ENCODE assay signal across 8 cellular contexts in the genomic region with DNA sequence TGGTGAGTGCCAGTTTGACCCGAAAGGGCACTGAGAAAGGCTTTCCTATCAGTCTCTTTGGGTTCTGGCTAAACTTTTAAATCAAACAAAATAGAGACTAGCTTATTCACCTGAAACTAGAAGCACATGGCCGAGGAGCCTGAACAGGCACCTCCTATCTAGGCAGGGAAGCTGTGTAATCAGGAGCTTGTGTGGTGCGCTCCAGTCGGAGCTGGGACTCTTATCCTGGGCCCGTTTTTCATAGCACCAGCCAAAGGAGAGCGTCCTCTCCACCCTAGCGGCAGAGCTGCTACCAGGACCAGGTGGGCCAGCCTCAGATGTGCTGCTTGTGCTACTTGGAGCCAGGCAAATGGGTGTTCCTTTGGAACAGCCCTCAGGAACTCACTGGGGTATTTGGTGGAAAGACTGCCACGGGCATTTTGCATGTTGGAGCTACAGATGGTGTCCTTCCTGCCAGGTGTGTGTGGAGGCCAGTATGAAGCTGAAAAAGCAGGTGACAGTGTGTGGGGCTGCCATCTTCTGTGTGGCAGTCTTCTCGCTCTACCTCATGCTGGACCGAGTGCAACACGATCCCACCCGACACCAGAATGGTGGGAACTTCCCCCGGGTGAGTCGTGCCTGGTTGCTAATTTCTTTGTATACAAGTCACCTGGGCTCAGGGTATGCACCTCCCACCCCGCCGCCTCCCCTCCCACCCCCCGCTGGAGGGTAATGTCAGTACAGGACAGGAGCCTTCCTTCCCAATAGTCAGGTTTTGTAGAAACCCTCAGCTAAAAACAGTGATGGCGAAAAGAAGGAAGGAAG. TPM values are rescaled to one million over a fixed set of nuclear protein-coding genes. Genes with fewer than 3 reads are reported as not detected.
DNase-seq lines count a peak whose midpoint lies in the region; ATAC-seq and TF ChIP-seq lines count a peak whose summit lies in the region.

No MANE protein-coding gene starts in this region.

- H3K27ac Mint-ChIP-seq in CD4-positive, CD25-positive, alpha-beta regulatory T cell: peak overlapping the region in 1 of 3 donors; percentile 69
- peak overlapping the region; percentile 81 for H3K27ac Mint-ChIP-seq in stimulated activated naive CD8-positive, alpha-beta T cell treated with anti-CD3 and anti-CD28 coated beads, Interleukin-15, Interleukin-2, amounts not matched to agents 100 ng/mL and 50 ng/mL, for 24 hours

- DNase-seq in CD4-positive, CD25-positive, alpha-beta regulatory T cell: no peak
- DNase-seq in HuH-7 (ENCODE audit: low spot score) (peak; percentile 96), iPS-NIHi7 (ENCODE audit: extremely low spot score) (peak; percentile 76), foreskin melanocyte (no peak), GM13976 (ENCODE audit: low spot score) (no peak)

- peaks cover 16% of the 10 kb centered on the region for H3K4me1 ChIP-seq in CD4-positive, CD25-positive, alpha-beta regulatory T cell (ENCODE audit: control insufficient read depth, insufficient read depth, low read length, poor library complexity, severe bottlenecking)

- no peaks in the 10 kb centered on the region for H3K27me3 Mint-ChIP-seq in CD4-positive, CD25-positive, alpha-beta regulatory T cell
- H3K27me3 Mint-ChIP-seq in stimulated activated naive CD8-positive, alpha-beta T cell treated with anti-CD3 and anti-CD28 coated beads, Interleukin-15, Interleukin-2, amounts not matched to agents 100 ng/mL and 50 ng/mL, for 24 hours: no peaks in the 10 kb centered on the region

- H3K27me3 ChIP-seq in CD4-positive, CD25-positive, alpha-beta regulatory T cell (ENCODE audit: control insufficient read depth, insufficient read depth, low read length): no peaks in the 10 kb centered on the region

- peak overlapping the region; percentile 62 for H3K4me3 ChIP-seq in CD4-positive, CD25-positive, alpha-beta regulatory T cell (ENCODE audit: low read depth, low read length)

- in situ Hi-C loops in GM13976 (cut with MboI; ENCODE audit: low sequenced_read_pairs, unreplicated experiment): no loop called here

- H3K4me1 Mint-ChIP-seq in CD4-positive, CD25-positive, alpha-beta regulatory T cell: peaks cover 4 to 34% (median 18%) of the 10 kb centered on the region in 4 donors
- peaks cover 23% of the 10 kb centered on the region for H3K4me1 Mint-ChIP-seq in stimulated activated naive CD8-positive, alpha-beta T cell treated with anti-CD3 and anti-CD28 coated beads, Interleukin-15, Interleukin-2, amounts not matched to agents 100 ng/mL and 50 ng/mL, for 24 hours (ENCODE audit: low read depth)

- peaks cover 34% of the 10 kb centered on the region for H3K36me3 ChIP-seq in CD4-positive, CD25-positive, alpha-beta regulatory T cell (ENCODE audit: control insufficient read depth, insufficient read depth, low read length)

- peaks cover 0 to 1% (median 0%) of the 10 kb centered on the region in 7 donors for H3K9me3 Mint-ChIP-seq in CD4-positive, CD25-positive, alpha-beta regulatory T cell
- H3K9me3 Mint-ChIP-seq in stimulated activated naive CD8-positive, alpha-beta T cell treated with anti-CD3 and anti-CD28 coated beads, Interleukin-15, Interleukin-2, amounts not matched to agents 100 ng/mL and 50 ng/mL, for 24 hours: no peaks in the 10 kb centered on the region

- no peaks in the 10 kb centered on the region for H3K9me3 ChIP-seq in CD4-positive, CD25-positive, alpha-beta regulatory T cell (ENCODE audit: control insufficient read depth in 2 of 2, low read length in 2 of 2)

- peak overlapping the region; percentile 78 for H3K27ac ChIP-seq in CD4-positive, CD25-positive, alpha-beta regulatory T cell (ENCODE audit: insufficient read depth, low read length, poor library complexity, severe bottlenecking)
- peak overlapping the region; percentile 99 for H3K27ac ChIP-seq in angular gyrus (ENCODE audit: low read depth, low read length)

- no peak for TF ChIP-seq CTCF in GM13976 (IDR thresholded peaks at IDR 0.05; ENCODE audit: borderline replicate concordance, control extremely low read depth, extremely low read depth, insufficient read depth, missing control alignments)

- ATAC-seq in CD4-positive, CD25-positive, alpha-beta regulatory T cell (ENCODE audit: low read depth in 2 of 2): no peak
- no peak for ATAC-seq in HG02840 (IDR thresholded peaks at IDR 0.05; ENCODE audit: low FRiP score, unreplicated experiment)

- peak overlapping the region; percentile 83 to 90 (median 86) for H3K4me3 Mint-ChIP-seq in CD4-positive, CD25-positive, alpha-beta regulatory T cell
- peak overlapping the region; percentile 81 for H3K4me3 Mint-ChIP-seq in stimulated activated naive CD8-positive, alpha-beta T cell treated with anti-CD3 and anti-CD28 coated beads, Interleukin-15, Interleukin-2, amounts not matched to agents 100 ng/mL and 50 ng/mL, for 24 hours

- H3K36me3 Mint-ChIP-seq in CD4-positive, CD25-positive, alpha-beta regulatory T cell: peaks cover 27% of the 10 kb centered on the region
- peaks cover 39% of the 10 kb centered on the region for H3K36me3 Mint-ChIP-seq in stimulated activated naive CD8-positive, alpha-beta T cell treated with anti-CD3 and anti-CD28 coated beads, Interleukin-15, Interleukin-2, amounts not matched to agents 100 ng/mL and 50 ng/mL, for 24 hours (ENCODE audit: low read depth)

RNA-seq across cellular contexts. Expression of a gene that starts 0.8 kb away (rescaled TPM):
- 120 TPM for total RNA-seq in CD4-positive, CD25-positive, alpha-beta regulatory T cell
- 1 to 10 TPM; 3.8 to 6.6 (median 5.7) TPM for polyA plus RNA-seq in CD4-positive, CD25-positive, alpha-beta regulatory T cell

RNA-seq across cellular contexts. Expression of a gene that starts 19.6 kb away (rescaled TPM):
- total RNA-seq in CD4-positive, CD25-positive, alpha-beta regulatory T cell: 3.8 TPM
- under 1 TPM in 2 of 4 donors, not detected in 2; 0.13 TPM for polyA plus RNA-seq in CD4-positive, CD25-positive, alpha-beta regulatory T cell

RNA-seq across cellular contexts. Expression of a gene that starts 28.4 kb away (rescaled TPM):
- 15.6 TPM for total RNA-seq in CD4-positive, CD25-positive, alpha-beta regulatory T cell
- polyA plus RNA-seq in CD4-positive, CD25-positive, alpha-beta regulatory T cell: 10 to 100 TPM; 24.4 to 36.2 (median 33.3) TPM

RNA-seq across cellular contexts. Expression of a gene that starts 31.1 kb away (rescaled TPM):
- 48.3 TPM for total RNA-seq in CD4-positive, CD25-positive, alpha-beta regulatory T cell
- 10 to 100 TPM; 45.4 to 65.9 (median 59.3) TPM for polyA plus RNA-seq in CD4-positive, CD25-positive, alpha-beta regulatory T cell

RNA-seq across cellular contexts. Expression of a gene that starts 35.5 kb away (rescaled TPM):
- total RNA-seq in CD4-positive, CD25-positive, alpha-beta regulatory T cell: 62.5 TPM
- 1 to 10 TPM; 2.9 to 8.6 (median 5.7) TPM for polyA plus RNA-seq in CD4-positive, CD25-positive, alpha-beta regulatory T cell

Comparison
In these comparisons a context has a peak if more than half of its experiments do, and no peak if none do; other contexts are left out.
1. DNase-seq: peak in HuH-7 (single experiment) and iPS-NIHi7 (single experiment); none in CD4-positive, CD25-positive, alpha-beta regulatory T cell (0 of 3), foreskin melanocyte (single experiment) and GM13976 (single experiment).